Comparison of ENCODE assay signal across 12 cellular contexts in genomic region chr13:33015275-33015674, GRCh38. TPM values are rescaled to one million over a fixed set of nuclear protein-coding genes. Genes with fewer than 3 reads are reported as not detected.
DNase-seq lines count a peak whose midpoint lies in the region; ATAC-seq and TF ChIP-seq lines count a peak whose summit lies in the region.
"Had no signal": no experiment of that assay in that cellular context is flagged by ENCODE, and none has a peak within 500 bp of the region (broad histone marks: within the 10 kb centered on the region; RNA-seq: fewer than 3 reads in every experiment).

No MANE protein-coding gene starts in this region.

- in situ Hi-C loops in transverse colon (cut with MboI; ENCODE audit: low pct_ligation_motif_present in 1 of 4, low pct_unique_long_range_greater_than_20kb in 1 of 4, low sequenced_read_pairs in 3 of 4) = loop anchor here in 1 of 4 donors (25.0 kb wide), 1 partner anchor 428 kb away; the partner anchor contains the start of gene PDS5B

- peaks cover 75% of the 10 kb centered on the region for H3K27me3 Mint-ChIP-seq in activated naive CD4-positive, alpha-beta T cell treated with anti-CD3 and anti-CD28 coated beads, Interleukin-2, amount 10 ng/mL, durations not matched to agents 7 days and 5 days
- peaks cover 67% of the 10 kb centered on the region for H3K27me3 Mint-ChIP-seq in activated naive CD8-positive, alpha-beta T cell treated with anti-CD3 and anti-CD28 coated beads, Interleukin-2, amount 50 U/mL, for 24 hours

- TF ChIP-seq EP300 in transverse colon (IDR thresholded peaks at IDR 0.05; ENCODE audit: low read depth) = no peak

- no peak for ATAC-seq in activated naive CD8-positive, alpha-beta T cell treated with anti-CD3 and anti-CD28 coated beads, Interleukin-2, amount 50 U/mL, for 24 hours
- no peak for ATAC-seq in lower lobe of right lung
- ATAC-seq in HG03025 (IDR thresholded peaks at IDR 0.05; ENCODE audit: low FRiP score, unreplicated experiment) = no peak

- DNase-seq in activated naive CD4-positive, alpha-beta T cell treated with anti-CD3 and anti-CD28 coated beads, Interleukin-2, amount 10 ng/mL, durations not matched to agents 7 days and 5 days = no peak
- DNase-seq in activated naive CD4-positive, alpha-beta T cell (lab: John Stamatoyannopoulos, UW) = no peak
- no peak for DNase-seq in activated naive CD8-positive, alpha-beta T cell treated with anti-CD3 and anti-CD28 coated beads, Interleukin-2, amount 50 U/mL, for 24 hours
- DNase-seq in lower lobe of right lung = no peak
- no peak for DNase-seq in transverse colon
- no peak for DNase-seq in LoVo (ENCODE audit: low spot score)
- no peak for DNase-seq in mesenteric fat pad (ENCODE audit: low spot score)
- DNase-seq: activated CD4-positive, alpha-beta T cell treated with anti-CD3 and anti-CD28 coated beads, Interleukin-2, amount 50 U/mL, for 1 hour; GF-D8 had no signal

- peaks cover 18% of the 10 kb centered on the region for H3K4me1 ChIP-seq in lower lobe of right lung
- H3K4me1 ChIP-seq in transverse colon = peaks cover 0 to 15% (median 11%) of the 10 kb centered on the region in 4 donors

- H3K27me3 ChIP-seq in lower lobe of right lung (ENCODE audit: low read depth) (peaks cover 19% of the 10 kb centered on the region), transverse colon (peaks cover 30% of the 10 kb centered on the region)
- H3K27me3 ChIP-seq: tibial artery had no signal

- intact Hi-C loops in lower lobe of right lung (cut with DNase I) = no loop called here
- intact Hi-C loops in transverse colon (cut with DNase I; ENCODE audit: low total_unique reads) = no loop called here

- H3K36me3 ChIP-seq in lower lobe of right lung (no peaks in the 10 kb centered on the region), transverse colon (no peaks in the 10 kb centered on the region)
- H3K36me3 ChIP-seq: tibial artery had no signal

- H3K36me3 Mint-ChIP-seq in activated naive CD4-positive, alpha-beta T cell treated with anti-CD3 and anti-CD28 coated beads, Interleukin-2, amount 10 ng/mL, durations not matched to agents 7 days and 5 days = peaks cover 2% of the 10 kb centered on the region
- no peaks in the 10 kb centered on the region for H3K36me3 Mint-ChIP-seq in activated naive CD8-positive, alpha-beta T cell treated with anti-CD3 and anti-CD28 coated beads, Interleukin-2, amount 50 U/mL, for 24 hours (ENCODE audit: low read depth)

- H3K27ac Mint-ChIP-seq in activated naive CD4-positive, alpha-beta T cell treated with anti-CD3 and anti-CD28 coated beads, Interleukin-2, amount 10 ng/mL, durations not matched to agents 7 days and 5 days = peak overlapping the region; percentile 3
- H3K27ac Mint-ChIP-seq in activated naive CD8-positive, alpha-beta T cell treated with anti-CD3 and anti-CD28 coated beads, Interleukin-2, amount 50 U/mL, for 24 hours = no peak overlapping the region

- peaks cover 17% of the 10 kb centered on the region for H3K4me1 Mint-ChIP-seq in activated naive CD4-positive, alpha-beta T cell treated with anti-CD3 and anti-CD28 coated beads, Interleukin-2, amount 10 ng/mL, durations not matched to agents 7 days and 5 days
- peaks cover 12% of the 10 kb centered on the region for H3K4me1 Mint-ChIP-seq in activated naive CD8-positive, alpha-beta T cell treated with anti-CD3 and anti-CD28 coated beads, Interleukin-2, amount 50 U/mL, for 24 hours

- H3K9me3 ChIP-seq in lower lobe of right lung (no peaks in the 10 kb centered on the region), transverse colon (no peaks in the 10 kb centered on the region)
- H3K9me3 ChIP-seq: tibial artery had no signal

- no peaks in the 10 kb centered on the region for H3K9me3 Mint-ChIP-seq in activated naive CD4-positive, alpha-beta T cell treated with anti-CD3 and anti-CD28 coated beads, Interleukin-2, amount 10 ng/mL, durations not matched to agents 7 days and 5 days
- H3K9me3 Mint-ChIP-seq in activated naive CD8-positive, alpha-beta T cell treated with anti-CD3 and anti-CD28 coated beads, Interleukin-2, amount 50 U/mL, for 24 hours = no peaks in the 10 kb centered on the region

- CTCF ChIA-PET in activated naive CD4-positive, alpha-beta T cell treated with anti-CD3 and anti-CD28 coated beads, Interleukin-2, amount 10 ng/mL, durations not matched to agents 7 days and 5 days (lab: Charles Lee) = interaction anchor here (0.6 kb wide), 1 partner anchor 364 kb away, joined by 5 read pairs; no protein-coding TSS in a partner anchor

- H3K27ac ChIP-seq in lower lobe of right lung (peak overlapping the region; percentile 90), transverse colon (peak overlapping the region in 3 of 4 donors; percentile 11 to 47 (median 17))
- H3K27ac ChIP-seq: RWPE1, tibial artery had no signal

- TF ChIP-seq CTCF in lower lobe of right lung (IDR thresholded peaks at IDR 0.05) (no peak), transverse colon (IDR thresholded peaks at IDR 0.05) (no peak)

- peak overlapping the region; percentile 53 for H3K4me3 Mint-ChIP-seq in activated naive CD4-positive, alpha-beta T cell treated with anti-CD3 and anti-CD28 coated beads, Interleukin-2, amount 10 ng/mL, durations not matched to agents 7 days and 5 days
- peak overlapping the region; percentile 59 for H3K4me3 Mint-ChIP-seq in activated naive CD8-positive, alpha-beta T cell treated with anti-CD3 and anti-CD28 coated beads, Interleukin-2, amount 50 U/mL, for 24 hours

- TF ChIP-seq POLR2A in transverse colon (IDR thresholded peaks at IDR 0.05) = no peak

- peak overlapping the region; percentile 57 for H3K4me3 ChIP-seq in lower lobe of right lung
- H3K4me3 ChIP-seq in transverse colon = no peak overlapping the region

- 59 to 62% methylated on average over 8 of the region's 8 CpGs for WGBS in transverse colon (ENCODE audit: low coverage in 1 of 2), 2 donors

RNA-seq across cellular contexts. Expression of gene KL, which starts 0.9 kb away (rescaled TPM):
- total RNA-seq in lower lobe of right lung (14.7 TPM), transverse colon (1 to 10 TPM in 3 of 4 donors, under 1 TPM in 1; 0.60 to 3.4 (median 1.2) TPM), mesenteric fat pad (4.4 TPM)
